Comparison of ENCODE assay signal across 14 cellular contexts in the genomic region with DNA sequence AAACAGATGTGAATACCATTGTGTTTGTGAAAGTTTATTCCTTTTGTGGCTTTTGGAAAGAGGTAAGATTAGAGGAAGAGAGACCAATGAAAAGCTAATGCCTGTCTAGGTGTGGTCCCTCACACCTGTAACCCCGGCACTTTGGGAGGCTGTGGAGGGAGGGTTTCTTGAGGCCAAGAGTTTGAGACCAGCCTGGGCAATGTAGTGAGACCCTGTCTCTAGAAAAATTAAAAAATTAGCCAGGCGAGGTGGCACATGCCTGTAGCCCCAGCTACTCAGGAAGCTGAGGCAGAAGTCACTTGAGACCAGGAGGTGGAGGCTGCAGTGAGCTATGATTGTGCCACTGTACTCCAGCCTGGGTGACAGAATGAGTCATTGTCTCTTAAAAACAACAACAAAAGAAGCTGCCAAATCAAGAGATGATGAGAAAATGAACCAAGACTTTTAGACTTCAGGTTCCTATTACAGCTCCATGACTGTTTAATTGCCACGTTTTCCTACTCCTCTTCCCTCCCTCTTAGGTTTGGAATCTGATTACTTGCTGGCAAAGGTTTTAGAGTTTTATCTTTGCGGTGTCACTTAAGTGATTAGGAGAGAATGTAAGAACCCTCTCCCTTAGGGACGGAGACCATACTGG.
DNase-seq lines count a peak whose midpoint lies in the region; TF ChIP-seq lines count a peak whose summit lies in the region.
"Had no signal": no experiment of that assay in that cellular context is flagged by ENCODE, and none has a peak within 500 bp of the region (broad histone marks: within the 10 kb centered on the region; RNA-seq: fewer than 3 reads in every experiment).

No MANE protein-coding gene starts in this region.

- no peak overlapping the region for H2BK5ac ChIP-seq in mesenchymal stem cell (ENCODE audit: low read depth, low read length, poor library complexity, severe bottlenecking)

- H3K4me3 Mint-ChIP-seq in activated CD4-positive, alpha-beta memory T cell treated with anti-CD3 and anti-CD28 coated beads for 36 hours = no peak overlapping the region
- H3K4me3 Mint-ChIP-seq: activated CD4-positive, alpha-beta T cell treated with anti-CD3 and anti-CD28 coated beads, Interleukin-2, amount 10 ng/mL, durations not matched to agents 7 days and 5 days; activated T-helper 17 cell treated with anti-CD3 and anti-CD28 coated beads, Interleukin-2, amount 50 U/mL, for 72 hours; natural killer cell had no signal

- H3K4me3 ChIP-seq in HEK293 (ENCODE audit: low read depth, low read length) (no peak overlapping the region), mesenchymal stem cell (ENCODE audit: insufficient read depth in 1 of 2, low read depth in 1 of 2, low read length in 2 of 2) (no peak overlapping the region)
- H3K4me3 ChIP-seq: esophagus muscularis mucosa had no signal

- DNase-seq in AG08395 (ENCODE audit: low spot score) = peak; percentile 20
- peak; percentile 36 for DNase-seq in astrocyte of the hippocampus (ENCODE audit: low read depth, low spot score)
- peak; percentile 34 for DNase-seq in mesenchymal stem cell
- no peak for DNase-seq in activated CD4-positive, alpha-beta memory T cell treated with anti-CD3 and anti-CD28 coated beads for 36 hours
- no peak for DNase-seq in stimulated activated CD4-positive, alpha-beta T cell treated with anti-CD3 and anti-CD28 coated beads, Interleukin-1b, Interleukin-23, amount 100 ng/mL, for 48 hours
- DNase-seq in SK-N-DZ (ENCODE audit: low spot score) = no peak
- DNase-seq in germinal center (ENCODE audit: low spot score) = no peak
- DNase-seq: activated CD4-positive, alpha-beta T cell treated with anti-CD3 and anti-CD28 coated beads, Interleukin-2, amount 10 ng/mL, durations not matched to agents 7 days and 5 days; kidney; natural killer cell; NCI-H1105 had no signal

- H3K27ac Mint-ChIP-seq in activated CD4-positive, alpha-beta memory T cell treated with anti-CD3 and anti-CD28 coated beads for 36 hours = no peak overlapping the region
- H3K27ac Mint-ChIP-seq: activated CD4-positive, alpha-beta T cell treated with anti-CD3 and anti-CD28 coated beads, Interleukin-2, amount 10 ng/mL, durations not matched to agents 7 days and 5 days; activated T-helper 17 cell treated with anti-CD3 and anti-CD28 coated beads, Interleukin-2, amount 50 U/mL, for 72 hours; natural killer cell had no signal

- intact Hi-C loops in activated CD4-positive, alpha-beta memory T cell treated with anti-CD3 and anti-CD28 coated beads for 36 hours (cut with micrococcal nuclease) = no loop called here

- H2BK15ac ChIP-seq in mesenchymal stem cell (ENCODE audit: low read depth, poor library complexity, severe bottlenecking) = no peak overlapping the region

- no peak overlapping the region for H2BK120ac ChIP-seq in mesenchymal stem cell (ENCODE audit: low read depth, low read length)

- H3K4me1 Mint-ChIP-seq in activated CD4-positive, alpha-beta memory T cell treated with anti-CD3 and anti-CD28 coated beads for 36 hours (ENCODE audit: low read depth) = no peaks in the 10 kb centered on the region
- H3K4me1 Mint-ChIP-seq: activated CD4-positive, alpha-beta T cell treated with anti-CD3 and anti-CD28 coated beads, Interleukin-2, amount 10 ng/mL, durations not matched to agents 7 days and 5 days; activated T-helper 17 cell treated with anti-CD3 and anti-CD28 coated beads, Interleukin-2, amount 50 U/mL, for 72 hours; natural killer cell had no signal

- peaks cover 7% of the 10 kb centered on the region for H3K27me3 Mint-ChIP-seq in activated CD4-positive, alpha-beta memory T cell treated with anti-CD3 and anti-CD28 coated beads for 36 hours

- H3K4me1 ChIP-seq in HEK293 (ENCODE audit: control insufficient read depth, insufficient read depth, low read length) (peaks cover 6% of the 10 kb centered on the region), mesenchymal stem cell (ENCODE audit: control insufficient read depth, insufficient read depth, low read depth, low read length) (peaks cover 3% of the 10 kb centered on the region)

- no peak overlapping the region for H2AFZ ChIP-seq in mesenchymal stem cell (ENCODE audit: low read depth, low read length)

- no peak overlapping the region for H2BK12ac ChIP-seq in mesenchymal stem cell (ENCODE audit: low read length in 2 of 2)

- H3K4ac ChIP-seq in mesenchymal stem cell (ENCODE audit: low read depth in 1 of 2, low read length in 2 of 2) = no peak overlapping the region

- no peak overlapping the region for H4K91ac ChIP-seq in mesenchymal stem cell (ENCODE audit: low read length)

- H3K14ac ChIP-seq in mesenchymal stem cell (ENCODE audit: low read length in 2 of 2) = no peak overlapping the region

- H3K9ac ChIP-seq in mesenchymal stem cell (ENCODE audit: low read length) = no peak overlapping the region

- TF ChIP-seq CTCF in HEK293 (tag by site-specific recombination; IDR thresholded peaks at IDR 0.05) = no peak

- H3K27ac ChIP-seq in HEK293 (ENCODE audit: extremely low read depth, low read depth, low read length) = no peak overlapping the region
- H3K27ac ChIP-seq in mesenchymal stem cell (ENCODE audit: low read length, poor library complexity, severe bottlenecking) = no peak overlapping the region
- H3K27ac ChIP-seq: esophagus muscularis mucosa had no signal

- POLR2A ChIA-PET in HEK293 (lab: Yijun Ruan, JAX) = no interaction called here
- POLR2A ChIA-PET in activated CD4-positive, alpha-beta memory T cell treated with anti-CD3 and anti-CD28 coated beads for 36 hours (lab: Charles Lee) = no interaction called here

- no peaks in the 10 kb centered on the region for H3K9me3 ChIP-seq in HEK293 (ENCODE audit: control insufficient read depth, insufficient read depth, low read depth, low read length)
- no peaks in the 10 kb centered on the region for H3K9me3 ChIP-seq in mesenchymal stem cell (ENCODE audit: control insufficient read depth, low read length)
- H3K9me3 ChIP-seq: esophagus muscularis mucosa had no signal

- CTCF ChIA-PET in HEK293 (lab: Yijun Ruan, JAX) = interaction anchor here (2.1 kb wide), 1 partner anchor 82 kb away, joined by 5 read pairs; no protein-coding TSS in a partner anchor
- CTCF ChIA-PET in activated CD4-positive, alpha-beta memory T cell treated with anti-CD3 and anti-CD28 coated beads for 36 hours (lab: Charles Lee) = no interaction called here

- 84% methylated on average over 4 of the region's 5 CpGs for WGBS in mesenchymal stem cell

- peak overlapping the region in 1 of 2 experiments; percentile 47 for H3K18ac ChIP-seq in mesenchymal stem cell (ENCODE audit: low read depth in 1 of 2, low read length in 2 of 2)

- no peak overlapping the region for H3K4me2 ChIP-seq in mesenchymal stem cell (ENCODE audit: low read length, poor library complexity, severe bottlenecking)

- H3K36me3 ChIP-seq in HEK293 (ENCODE audit: control insufficient read depth in 2 of 2, insufficient read depth in 1 of 2, low read length in 2 of 2) (peaks cover 0 to 4% of the 10 kb centered on the region in 2 experiments; a peak in 1 of 3 replicates), mesenchymal stem cell (ENCODE audit: control insufficient read depth in 1 of 2, insufficient read depth in 2 of 2, low read depth in 1 of 2, low read length in 2 of 2) (peaks cover 0 to 13% of the 10 kb centered on the region in 2 experiments)

- H3K9me3 Mint-ChIP-seq in activated CD4-positive, alpha-beta memory T cell treated with anti-CD3 and anti-CD28 coated beads for 36 hours = no peaks in the 10 kb centered on the region
- H3K9me3 Mint-ChIP-seq: activated CD4-positive, alpha-beta T cell treated with anti-CD3 and anti-CD28 coated beads, Interleukin-2, amount 10 ng/mL, durations not matched to agents 7 days and 5 days; activated T-helper 17 cell treated with anti-CD3 and anti-CD28 coated beads, Interleukin-2, amount 50 U/mL, for 72 hours; natural killer cell had no signal

- no peaks in the 10 kb centered on the region for H3K27me3 ChIP-seq in mesenchymal stem cell (ENCODE audit: control insufficient read depth in 1 of 2, insufficient read depth in 1 of 2, low read length in 2 of 2)
- H3K27me3 ChIP-seq: esophagus muscularis mucosa had no signal

- no peak overlapping the region for H4K8ac ChIP-seq in mesenchymal stem cell (ENCODE audit: low read length)

- no peaks in the 10 kb centered on the region for H3K36me3 Mint-ChIP-seq in activated CD4-positive, alpha-beta memory T cell treated with anti-CD3 and anti-CD28 coated beads for 36 hours
- H3K36me3 Mint-ChIP-seq: natural killer cell had no signal

- H2AK5ac ChIP-seq in mesenchymal stem cell (ENCODE audit: low read length, severe bottlenecking) = no peak overlapping the region

- H3K79me1 ChIP-seq in mesenchymal stem cell (replicated peaks; ENCODE audit: low read length, poor library complexity, severe bottlenecking) = peaks cover 13% of the 10 kb centered on the region

- H3K23ac ChIP-seq in mesenchymal stem cell (ENCODE audit: low read length in 2 of 2) = no peak overlapping the region

TF ChIP-seq in HEK293, 187 proteins besides CTCF, POLR2A, EP300 and RAD21 (continues in another document):
- TF ChIP-seq ZNF777 (tag by site-specific recombination; IDR thresholded peaks at IDR 0.05; ENCODE audit: borderline replicate concordance) (no peak), ZNF121 (tag by site-specific recombination; IDR thresholded peaks at IDR 0.05) (peak; percentile 60; the same call in 1 of the 2 replicates), ZNF843 (tag by site-specific recombination; IDR thresholded peaks at IDR 0.05) (peak; percentile 45; the same call in 1 of the 2 replicates), ZNF433 (tag by site-specific recombination; IDR thresholded peaks at IDR 0.05; ENCODE audit: low read depth) (no peak), GLIS1 (tag by site-specific recombination; IDR thresholded peaks at IDR 0.05) (peak; percentile 44; the same call in 1 of the 2 replicates), ZNF521 (tag by site-specific recombination; IDR thresholded peaks at IDR 0.05) (no peak), ZNF624 (tag by site-specific recombination; IDR thresholded peaks at IDR 0.05) (no peak), IKZF3 (tag by site-specific recombination; IDR thresholded peaks at IDR 0.05) (peak; percentile 48; the same call in 1 of the 2 replicates), ZNF768 (tag by site-specific recombination; IDR thresholded peaks at IDR 0.05) (no peak)

Comparison
In these comparisons a context has a peak if more than half of its experiments do, and no peak if none do; other contexts are left out.
1. DNase-seq: peak in AG08395 (single experiment), astrocyte of the hippocampus (single experiment) and mesenchymal stem cell (single experiment); none in activated CD4-positive, alpha-beta memory T cell treated with anti-CD3 and anti-CD28 coated beads for 36 hours (single experiment), stimulated activated CD4-positive, alpha-beta T cell treated with anti-CD3 and anti-CD28 coated beads, Interleukin-1b, Interleukin-23, amount 100 ng/mL, for 48 hours (single experiment), SK-N-DZ (single experiment) and germinal center (single experiment).